Comparison of ENCODE assay signal across 8 cellular contexts in genomic region chr19:46661020-46661731, GRCh38. TPM values are rescaled to one million over a fixed set of nuclear protein-coding genes. Genes with fewer than 3 reads are reported as not detected.
DNase-seq lines count a peak whose midpoint lies in the region; FAIRE-seq and TF ChIP-seq lines count a peak whose summit lies in the region.

TSS of gene DACT3 (minus strand) at chr19:46661182. CDS start at chr19:46661064, 118 bp downstream.

- H3K4me3 Mint-ChIP-seq in HFFc6 (peak within 1 kb of the TSS; percentile 93), neural progenitor cell (peak within 1 kb of the TSS; percentile 88)
- peak within 1 kb of the TSS; percentile 66 for H3K4me3 Mint-ChIP-seq in activated naive CD4-positive, alpha-beta T cell treated with anti-CD3 and anti-CD28 coated beads, Interleukin-2, amount 10 ng/mL, durations not matched to agents 7 days and 5 days

- no peak for TF ChIP-seq POLR2A in stomach (IDR thresholded peaks at IDR 0.05)

- H2AFZ ChIP-seq in neural progenitor cell (replicated peaks) = peak within 1 kb of the TSS; percentile 35

- 0 to 1% (median 0%) methylated on average over 11 to 61 of the region's 61 CpGs for WGBS in stomach, 5 donors

- intact Hi-C loops in stomach (cut with DNase I; ENCODE audit: low total_unique reads) = loop anchor here (5.0 kb wide), 1 partner anchor 49 kb away; no protein-coding TSS in a partner anchor

- no peak within 1 kb of the TSS for H3K9ac ChIP-seq in neural progenitor cell

- peak within 1 kb of the TSS; percentile 58 for H3K4me3 ChIP-seq in neural progenitor cell
- peak within 1 kb of the TSS; percentile 57 to 70 (median 64) for H3K4me3 ChIP-seq in stomach

- H3K4me2 ChIP-seq in neural progenitor cell = peak within 1 kb of the TSS; percentile 91

- peak within 1 kb of the TSS; percentile 83 for H3K27ac Mint-ChIP-seq in HFFc6
- peak within 1 kb of the TSS; percentile 87 for H3K27ac Mint-ChIP-seq in activated naive CD4-positive, alpha-beta T cell treated with anti-CD3 and anti-CD28 coated beads, Interleukin-2, amount 10 ng/mL, durations not matched to agents 7 days and 5 days
- no peak within 1 kb of the TSS for H3K27ac Mint-ChIP-seq in neural progenitor cell

- FAIRE-seq in G401.6 (lab: Jason Lieb, UNC) = peak; percentile 100
- FAIRE-seq in frontal cortex (lab: Jason Lieb, UNC) = peak; percentile 99

- TF ChIP-seq CTCF in HFFc6 (IDR thresholded peaks at IDR 0.05) = no peak
- no peak for TF ChIP-seq CTCF in neural progenitor cell (IDR thresholded peaks at IDR 0.05)
- TF ChIP-seq CTCF in stomach (IDR thresholded peaks at IDR 0.05) = peak in 1 of 7 experiments; percentile 35

- peaks cover 2% of the 10 kb centered on the region for H3K27me3 Mint-ChIP-seq in HFFc6 (ENCODE audit: insufficient read depth)
- H3K27me3 Mint-ChIP-seq in activated naive CD4-positive, alpha-beta T cell treated with anti-CD3 and anti-CD28 coated beads, Interleukin-2, amount 10 ng/mL, durations not matched to agents 7 days and 5 days = peaks cover 83% of the 10 kb centered on the region
- peaks cover 7% of the 10 kb centered on the region for H3K27me3 Mint-ChIP-seq in neural progenitor cell (ENCODE audit: insufficient read depth, low read depth)

- H3K27ac ChIP-seq in neural progenitor cell (peak within 1 kb of the TSS; percentile 47), stomach (peak within 1 kb of the TSS; percentile 58 to 90 (median 80))

- CTCF ChIA-PET in activated naive CD4-positive, alpha-beta T cell treated with anti-CD3 and anti-CD28 coated beads, Interleukin-2, amount 10 ng/mL, durations not matched to agents 7 days and 5 days (lab: Charles Lee) = interaction anchor here (0.8 to 8.2 kb wide), 21 partner anchors 12 to 145 kb away, joined by 3 to 147 read pairs (median 7); partner anchors contain the start of genes CALM3 and GNG8

- no peak for TF ChIP-seq EP300 in stomach (IDR thresholded peaks at IDR 0.05)

- no peaks in the 10 kb centered on the region for H3K36me3 ChIP-seq in neural progenitor cell
- H3K36me3 ChIP-seq in stomach = no peaks in the 10 kb centered on the region

- H3K4me1 ChIP-seq in neural progenitor cell (peaks cover 25% of the 10 kb centered on the region), stomach (peaks cover 27 to 40% (median 34%) of the 10 kb centered on the region in 4 donors)

- H3F3A ChIP-seq in neural progenitor cell (ENCODE audit: low read depth) = peaks cover 35% of the 10 kb centered on the region

- H3K9me3 ChIP-seq in neural progenitor cell (ENCODE audit: low read depth) = no peaks in the 10 kb centered on the region
- no peaks in the 10 kb centered on the region for H3K9me3 ChIP-seq in stomach

- in situ Hi-C loops in SK-MEL-5 (cut with HindIII; ENCODE audit: low pct_unique_long_range_greater_than_20kb, low sequenced_read_pairs) = no loop called here

- H3K27me3 ChIP-seq in neural progenitor cell (peaks cover 31% of the 10 kb centered on the region), stomach (peaks cover 0 to 32% (median 23%) of the 10 kb centered on the region in 3 donors)

- peaks cover 30% of the 10 kb centered on the region for H3K4me1 Mint-ChIP-seq in HFFc6 (ENCODE audit: low read depth)
- peaks cover 23% of the 10 kb centered on the region for H3K4me1 Mint-ChIP-seq in activated naive CD4-positive, alpha-beta T cell treated with anti-CD3 and anti-CD28 coated beads, Interleukin-2, amount 10 ng/mL, durations not matched to agents 7 days and 5 days
- H3K4me1 Mint-ChIP-seq in neural progenitor cell = peaks cover 24% of the 10 kb centered on the region

- no peaks in the 10 kb centered on the region for H3K79me2 ChIP-seq in neural progenitor cell (ENCODE audit: low read depth)

- peaks cover 15% of the 10 kb centered on the region for H4K20me1 ChIP-seq in neural progenitor cell (ENCODE audit: low read depth)

- DNase-seq in HFFc6 (peak; percentile 100), NAMALWA (ENCODE audit: low spot score) (peak; percentile 100), SK-MEL-5 (ENCODE audit: low read depth, low spot score) (peak; percentile 99), frontal cortex (ENCODE audit: low spot score in 2 of 2) (peak; percentile 97 to 98), neural progenitor cell (ENCODE audit: low spot score) (peak; percentile 100), stomach (peak; percentile 100)
- DNase-seq in activated naive CD4-positive, alpha-beta T cell treated with anti-CD3 and anti-CD28 coated beads, Interleukin-2, amount 10 ng/mL, durations not matched to agents 7 days and 5 days = peak; percentile 100

- H3K9me3 Mint-ChIP-seq in HFFc6 = no peaks in the 10 kb centered on the region
- H3K9me3 Mint-ChIP-seq in activated naive CD4-positive, alpha-beta T cell treated with anti-CD3 and anti-CD28 coated beads, Interleukin-2, amount 10 ng/mL, durations not matched to agents 7 days and 5 days = no peaks in the 10 kb centered on the region
- no peaks in the 10 kb centered on the region for H3K9me3 Mint-ChIP-seq in neural progenitor cell

- H3K36me3 Mint-ChIP-seq in HFFc6 (ENCODE audit: low read depth) = peaks cover 8% of the 10 kb centered on the region
- H3K36me3 Mint-ChIP-seq in activated naive CD4-positive, alpha-beta T cell treated with anti-CD3 and anti-CD28 coated beads, Interleukin-2, amount 10 ng/mL, durations not matched to agents 7 days and 5 days = no peaks in the 10 kb centered on the region
- no peaks in the 10 kb centered on the region for H3K36me3 Mint-ChIP-seq in neural progenitor cell

RNA-seq across cellular contexts. Expression of gene DACT3, which starts in this region (rescaled TPM):
- 10 to 100 TPM; 12.6 to 17.2 (median 15.5) TPM for total RNA-seq in HFFc6 (2021; fragmentation: NEBNext Ultra II Directional; extraction: Animal tissue kit (Norgen Biotek cat#: 25700))
- total RNA-seq in SK-MEL-5 (2014; rRNA removed; shearing (Covaris generic)) = 3.4 and 3.8 TPM in 2 replicates
- 3.3 and 3.4 TPM in 2 replicates for polyA plus RNA-seq in SK-MEL-5 (2015; cell fraction: cytosol; rRNA removed)
- 0.91 and 1.0 TPM in 2 replicates for polyA plus RNA-seq in SK-MEL-5 (2015; cell fraction: nucleus; rRNA removed)
- total RNA-seq in frontal cortex (17.5 TPM), neural progenitor cell (ENCODE audit: low replicate concordance) (0.75 and 2.2 TPM in 2 replicates), stomach (10 to 100 TPM in 4 of 5 donors, 1 to 10 TPM in 1; 9.7 to 29.9 (median 11.1) TPM)
- polyA plus RNA-seq in stomach = 10 to 100 TPM in 1 of 3 donors, 1 to 10 TPM in 2; 6.1 to 10.5 (median 6.4) TPM

Comparison
In these comparisons a context has a peak if more than half of its experiments do, and no peak if none do; other contexts are left out.
1. Peak in every context shown above with its lines: DNase-seq, H3K4me3 ChIP-seq and H3K27ac ChIP-seq.